Comparison of ENCODE assay signal across 10 cellular contexts in genomic region chr2:207619764-207620203, GRCh38. TPM values are rescaled to one million over a fixed set of nuclear protein-coding genes. Genes with fewer than 3 reads are reported as not detected.
DNase-seq lines count a peak whose midpoint lies in the region; ATAC-seq and TF ChIP-seq lines count a peak whose summit lies in the region.
"Had no signal": no experiment of that assay in that cellular context is flagged by ENCODE, and none has a peak within 500 bp of the region (broad histone marks: within the 10 kb centered on the region; RNA-seq: fewer than 3 reads in every experiment).

No MANE protein-coding gene starts in this region.

- H3K27me3 ChIP-seq in thymus (ENCODE audit: control insufficient read depth, insufficient read depth), result no peaks in the 10 kb centered on the region
- no peaks in the 10 kb centered on the region for H3K27me3 ChIP-seq in right atrium auricular region

- H3K4me1 ChIP-seq in thymus (ENCODE audit: control insufficient read depth, insufficient read depth, low read length), result peaks cover 2% of the 10 kb centered on the region
- peaks cover 0 to 15% of the 10 kb centered on the region in 2 donors for H3K4me1 ChIP-seq in right atrium auricular region
- peaks cover 5% of the 10 kb centered on the region for H3K4me1 ChIP-seq in mucosa of descending colon (ENCODE audit: low read depth)
- H3K4me1 ChIP-seq: prostate gland had no signal

- ATAC-seq in HG03108 (IDR thresholded peaks at IDR 0.05; ENCODE audit: unreplicated experiment) (peak; percentile 49), T-helper 17 cell (peak; percentile 30), mucosa of descending colon (no peak)

- 29% methylated on average over 4 of the region's 4 CpGs for WGBS in thymus

- peaks cover 58% of the 10 kb centered on the region for H3K4me1 Mint-ChIP-seq in activated T-cell treated with anti-CD3 and anti-CD28 coated beads, Interleukin-2, amount 50 U/mL, for 24 hours (ENCODE audit: low read depth)
- H3K4me1 Mint-ChIP-seq in T-helper 17 cell, result peaks cover 31% of the 10 kb centered on the region

- no peaks in the 10 kb centered on the region for H3K9me3 Mint-ChIP-seq in activated T-cell treated with anti-CD3 and anti-CD28 coated beads, Interleukin-2, amount 50 U/mL, for 24 hours

- no peak overlapping the region for H3K4me3 ChIP-seq in thymus (ENCODE audit: low read length)
- no peak overlapping the region for H3K4me3 ChIP-seq in right atrium auricular region
- no peak overlapping the region for H3K4me3 ChIP-seq in mucosa of descending colon
- H3K4me3 ChIP-seq: prostate gland had no signal

- peak overlapping the region; percentile 15 for H3K27ac Mint-ChIP-seq in activated T-cell treated with anti-CD3 and anti-CD28 coated beads, Interleukin-2, amount 50 U/mL, for 24 hours
- peak overlapping the region; percentile 90 for H3K27ac Mint-ChIP-seq in T-helper 17 cell

- no peaks in the 10 kb centered on the region for H3K9me3 ChIP-seq in T-helper 17 cell (ENCODE audit: control insufficient read depth, low read length, poor library complexity, severe bottlenecking)
- H3K9me3 ChIP-seq in thymus (ENCODE audit: control insufficient read depth), result no peaks in the 10 kb centered on the region
- H3K9me3 ChIP-seq in right atrium auricular region, result no peaks in the 10 kb centered on the region
- no peaks in the 10 kb centered on the region for H3K9me3 ChIP-seq in mucosa of descending colon
- H3K9me3 ChIP-seq: prostate gland had no signal

- H3K36me3 ChIP-seq in thymus (ENCODE audit: control insufficient read depth, insufficient read depth) (peaks cover 33% of the 10 kb centered on the region), right atrium auricular region (peaks cover 12% of the 10 kb centered on the region), mucosa of descending colon (ENCODE audit: low read depth) (no peaks in the 10 kb centered on the region)
- H3K36me3 ChIP-seq: prostate gland had no signal

- H3K4me3 Mint-ChIP-seq in activated T-cell treated with anti-CD3 and anti-CD28 coated beads, Interleukin-2, amount 50 U/mL, for 24 hours, result no peak overlapping the region
- no peak overlapping the region for H3K4me3 Mint-ChIP-seq in T-helper 17 cell

- no peaks in the 10 kb centered on the region for H3K27me3 Mint-ChIP-seq in activated T-cell treated with anti-CD3 and anti-CD28 coated beads, Interleukin-2, amount 50 U/mL, for 24 hours
- no peaks in the 10 kb centered on the region for H3K27me3 Mint-ChIP-seq in T-helper 17 cell

- no peak for TF ChIP-seq CTCF in right atrium auricular region (IDR thresholded peaks at IDR 0.05)
- TF ChIP-seq CTCF in mucosa of descending colon (IDR thresholded peaks at IDR 0.05), result no peak

- peak overlapping the region; percentile 27 for H3K27ac ChIP-seq in thymus (ENCODE audit: low read depth)
- no peak overlapping the region for H3K27ac ChIP-seq in right atrium auricular region
- H3K27ac ChIP-seq: prostate gland had no signal

- no peak for DNase-seq in activated T-cell treated with anti-CD3 and anti-CD28 coated beads, Interleukin-2, amount 50 U/mL, for 24 hours
- DNase-seq in activated T-cell treated with anti-CD3 and anti-CD28 coated beads, Interleukin-2, amount 50 U/mL, for 1 hour, result no peak
- no peak for DNase-seq in T-helper 17 cell
- DNase-seq in COR-L47 (lab: John Stamatoyannopoulos, UW), result no peak
- no peak for DNase-seq in right atrium auricular region (ENCODE audit: low spot score)
- DNase-seq in mucosa of descending colon, result no peak
- DNase-seq: NCI-H774 had no signal

- intact Hi-C loops in mucosa of descending colon (cut with DNase I, micrococcal nuclease), result no loop called here

- H3K36me3 Mint-ChIP-seq in activated T-cell treated with anti-CD3 and anti-CD28 coated beads, Interleukin-2, amount 50 U/mL, for 24 hours (ENCODE audit: low read depth), result peaks cover 94% of the 10 kb centered on the region
- H3K36me3 Mint-ChIP-seq in T-helper 17 cell (ENCODE audit: low read depth), result peaks cover 9% of the 10 kb centered on the region

RNA-seq across cellular contexts. Expression of gene METTL21A, which starts 5.4 kb away (rescaled TPM):
- 10 to 100 TPM in 1 of 2 donors, 1 to 10 TPM in 1; 6.9 to 13.9 TPM for total RNA-seq in T-helper 17 cell
- 29.8 TPM for polyA plus RNA-seq in thymus
- total RNA-seq in right atrium auricular region, result 10 to 100 TPM; 14.9 to 16.9 TPM
- 10 to 100 TPM in 2 of 3 donors, 1 to 10 TPM in 1; 9.6 to 21.5 (median 15.2) TPM for total RNA-seq in mucosa of descending colon
